ENCODE assay signal across 1 cellular context in genomic region chr19:44591340-44591993, GRCh38.
TF ChIP-seq lines count a peak whose summit lies in the region.
"Not testable (repeated sequence)": the region's sequence is repeated elsewhere in the genome, so short reads cannot be mapped to it uniquely, and the experiment has no call there.

No MANE protein-coding gene starts in this region.

TF ChIP-seq in K562, 482 proteins besides CTCF, POLR2A, EP300 and RAD21:
- TF ChIP-seq ZBTB33 (CRISPR knock-in tag; IDR thresholded peaks at IDR 0.05): 0 out of 2 replicates have a peak, but pooled peaks have one; percentile 13
- TF ChIP-seq CBFA2T3 (IDR thresholded peaks at IDR 0.05): peak; percentile 47
- TF ChIP-seq C11orf30 (IDR thresholded peaks at IDR 0.05; ENCODE audit: low read depth): peak; percentile 57; the same call in 1 of the 2 replicates
- 0 out of 2 replicates have a peak, but pooled peaks have one; percentile 21 for TF ChIP-seq DPF2 (IDR thresholded peaks at IDR 0.05)
- peak; percentile 69 for TF ChIP-seq TCF3 (CRISPR knock-in tag; IDR thresholded peaks at IDR 0.05)
- peak; percentile 86 for TF ChIP-seq CBX5 (IDR thresholded peaks at IDR 0.05; ENCODE audit: borderline replicate concordance, low read depth)
- TF ChIP-seq RBM25 (IDR thresholded peaks at IDR 0.05; ENCODE audit: low read depth, low read length, severe bottlenecking): peak; percentile 9
- TF ChIP-seq NFE2 (IDR thresholded peaks at IDR 0.05; ENCODE audit: low read depth): peak; percentile 67
- TF ChIP-seq TEAD4 (IDR thresholded peaks at IDR 0.05; ENCODE audit: low read length): peak; percentile 53; the same call in 1 of the 2 replicates
- TF ChIP-seq TEAD4 (CRISPR knock-in tag; IDR thresholded peaks at IDR 0.05; ENCODE audit: borderline replicate concordance): not testable (repeated sequence)
- TF ChIP-seq SRF (CRISPR knock-in tag; IDR thresholded peaks at IDR 0.05): peak in 1 of 2 experiments; percentile 24; a peak in 1 of 4 replicates
- peak; percentile 29; the same call in 1 of the 2 replicates for TF ChIP-seq MAFG (tag; conservative IDR thresholded peaks at IDR 0.05)
- TF ChIP-seq MTA2 (IDR thresholded peaks at IDR 0.05; ENCODE audit: low read depth): 0 out of 2 replicates have a peak, but pooled peaks have one; percentile 14
- 0 out of 4 replicates have a peak, but pooled peaks of 1 of the 2 experiments have one; percentile 12 for TF ChIP-seq FOXK2 (conservative IDR thresholded peaks at IDR 0.05 in 1 of 2, IDR thresholded peaks at IDR 0.05 in 1 of 2; ENCODE audit: low read depth in 2 of 2)
- TF ChIP-seq SMARCA4 (IDR thresholded peaks at IDR 0.05): 0 out of 2 replicates have a peak, but pooled peaks have one; percentile 15
- TF ChIP-seq CBFA2T2 (conservative IDR thresholded peaks at IDR 0.05): peak; percentile 31
- TF ChIP-seq TRIM24 (IDR thresholded peaks at IDR 0.05): peak in 1 of 2 experiments; percentile 33; a peak in 1 of 4 replicates
- TF ChIP-seq ARID1B (IDR thresholded peaks at IDR 0.05): peak; percentile 59; the same call in 1 of the 2 replicates
- TF ChIP-seq CBX1 (IDR thresholded peaks at IDR 0.05; ENCODE audit: low read depth): 0 out of 2 replicates have a peak, but pooled peaks have one; percentile 68
- TF ChIP-seq RCOR1 (IDR thresholded peaks at IDR 0.05; ENCODE audit: borderline replicate concordance in 1 of 2, low read depth in 2 of 2, low read length in 2 of 2): peak in 1 of 2 experiments; percentile 24; a peak in 1 of 4 replicates
- TF ChIP-seq SOX6 (IDR thresholded peaks at IDR 0.05): peak; percentile 28; the same call in 1 of the 2 replicates
- peak; percentile 62 for TF ChIP-seq TAL1 (IDR thresholded peaks at IDR 0.05)
- TF ChIP-seq, protein P1, sequence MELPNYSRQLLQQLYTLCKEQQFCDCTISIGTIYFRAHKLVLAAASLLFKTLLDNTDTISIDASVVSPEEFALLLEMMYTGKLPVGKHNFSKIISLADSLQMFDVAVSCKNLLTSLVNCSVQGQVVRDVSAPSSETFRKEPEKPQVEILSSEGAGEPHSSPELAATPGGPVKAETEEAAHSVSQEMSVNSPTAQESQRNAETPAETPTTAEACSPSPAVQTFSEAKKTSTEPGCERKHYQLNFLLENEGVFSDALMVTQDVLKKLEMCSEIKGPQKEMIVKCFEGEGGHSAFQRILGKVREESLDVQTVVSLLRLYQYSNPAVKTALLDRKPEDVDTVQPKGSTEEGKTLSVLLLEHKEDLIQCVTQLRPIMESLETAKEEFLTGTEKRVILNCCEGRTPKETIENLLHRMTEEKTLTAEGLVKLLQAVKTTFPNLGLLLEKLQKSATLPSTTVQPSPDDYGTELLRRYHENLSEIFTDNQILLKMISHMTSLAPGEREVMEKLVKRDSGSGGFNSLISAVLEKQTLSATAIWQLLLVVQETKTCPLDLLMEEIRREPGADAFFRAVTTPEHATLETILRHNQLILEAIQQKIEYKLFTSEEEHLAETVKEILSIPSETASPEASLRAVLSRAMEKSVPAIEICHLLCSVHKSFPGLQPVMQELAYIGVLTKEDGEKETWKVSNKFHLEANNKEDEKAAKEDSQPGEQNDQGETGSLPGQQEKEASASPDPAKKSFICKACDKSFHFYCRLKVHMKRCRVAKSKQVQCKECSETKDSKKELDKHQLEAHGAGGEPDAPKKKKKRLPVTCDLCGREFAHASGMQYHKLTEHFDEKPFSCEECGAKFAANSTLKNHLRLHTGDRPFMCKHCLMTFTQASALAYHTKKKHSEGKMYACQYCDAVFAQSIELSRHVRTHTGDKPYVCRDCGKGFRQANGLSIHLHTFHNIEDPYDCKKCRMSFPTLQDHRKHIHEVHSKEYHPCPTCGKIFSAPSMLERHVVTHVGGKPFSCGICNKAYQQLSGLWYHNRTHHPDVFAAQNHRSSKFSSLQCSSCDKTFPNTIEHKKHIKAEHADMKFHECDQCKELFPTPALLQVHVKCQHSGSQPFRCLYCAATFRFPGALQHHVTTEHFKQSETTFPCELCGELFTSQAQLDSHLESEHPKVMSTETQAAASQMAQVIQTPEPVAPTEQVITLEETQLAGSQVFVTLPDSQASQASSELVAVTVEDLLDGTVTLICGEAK (IDR thresholded peaks at IDR 0.05): peak; percentile 84
- TF ChIP-seq, protein P1 (CRISPR knock-in tag; IDR thresholded peaks at IDR 0.05): peak; percentile 68
